Comparison of ENCODE assay signal across 17 cellular contexts in genomic region chr3:156418428-156418827, GRCh38.
A peak's percentile ranks its signal among the peaks of the same experiment; 100 is the strongest.
DNase-seq lines count a peak whose midpoint lies in the region; TF ChIP-seq lines count a peak whose summit lies in the region.
"Had no signal": no experiment of that assay in that cellular context is flagged by ENCODE, and none has a peak within 500 bp of the region (broad histone marks: within the 10 kb centered on the region; RNA-seq: fewer than 3 reads in every experiment).

No MANE protein-coding gene starts in this region.

- H3K27ac ChIP-seq in left ventricle myocardium inferior (replicated peaks) (peak overlapping the region; percentile 29), SJCRH30 (peak overlapping the region; percentile 86)
- H3K27ac ChIP-seq: 22Rv1, BLaER1 had no signal

- H3K36me3 ChIP-seq in left ventricle myocardium inferior, result no peaks in the 10 kb centered on the region
- no peaks in the 10 kb centered on the region for H3K36me3 ChIP-seq in SJCRH30
- H3K36me3 ChIP-seq: BLaER1 had no signal

- H3K4me3 ChIP-seq in left ventricle myocardium inferior, result no peak overlapping the region
- H3K4me3 ChIP-seq in SJCRH30, result no peak overlapping the region
- H3K4me3 ChIP-seq: BLaER1 had no signal

- no peaks in the 10 kb centered on the region for H3K27me3 ChIP-seq in left ventricle myocardium inferior (ENCODE audit: low read depth)
- no peaks in the 10 kb centered on the region for H3K27me3 ChIP-seq in SJCRH30
- H3K27me3 ChIP-seq: BLaER1 had no signal

- peaks cover 24% of the 10 kb centered on the region for H3K4me1 ChIP-seq in left ventricle myocardium inferior
- H3K4me1 ChIP-seq in SJCRH30, result peaks cover 24% of the 10 kb centered on the region
- H3K4me1 ChIP-seq: BLaER1, Caco-2 had no signal

- DNase-seq in DMS53 (lab: John Stamatoyannopoulos, UW) (peak; percentile 36), DMS53 treated with DMSO at 0.1 percent for 48 hours (lab: John Stamatoyannopoulos, UW; ENCODE audit: unreplicated experiment) (no peak), left ventricle myocardium inferior (no peak), cardiac septum (ENCODE audit: low spot score) (no peak), SJCRH30 (peak in 1 of 2 experiments; percentile 8), putamen (ENCODE audit: low spot score) (peak; percentile 51), NCI-H2081 treated with DMSO at 0.1 percent for 48 hours (lab: John Stamatoyannopoulos, UW) (no peak)
- no peak for DNase-seq in activated effector memory CD4-positive, alpha-beta T cell treated with Interleukin-2 at 50 U/mL for 16 hours
- DNase-seq: AML-193; Caco-2; CD8-positive, alpha-beta memory T cell; EL; GDM1; GOT3; H9 had no signal

- intact Hi-C loops in left ventricle myocardium inferior (cut with micrococcal nuclease) (no loop called here), cardiac septum (cut with DNase I) (no loop called here)

- H3K9me3 ChIP-seq in left ventricle myocardium inferior (replicated peaks) (no peaks in the 10 kb centered on the region), SJCRH30 (replicated peaks) (no peaks in the 10 kb centered on the region)
- H3K9me3 ChIP-seq: BLaER1, Caco-2 had no signal

- TF ChIP-seq CTCF in left ventricle myocardium inferior (IDR thresholded peaks at IDR 0.05; ENCODE audit: borderline replicate concordance), result no peak

Comparison
In these comparisons a context has a peak if more than half of its experiments do, and no peak if none do; other contexts are left out.
1. DNase-seq: peak in DMS53 (single experiment) and putamen (single experiment); none in DMS53 treated with DMSO at 0.1 percent for 48 hours (single experiment), left ventricle myocardium inferior (single experiment), cardiac septum (single experiment), NCI-H2081 treated with DMSO at 0.1 percent for 48 hours (single experiment) and activated effector memory CD4-positive, alpha-beta T cell treated with Interleukin-2 at 50 U/mL for 16 hours (single experiment).